In genomic region chr13:35871561-35871960, GRCh38 we compare ENCODE assay signal across 9 cellular contexts.
"Had no signal": no experiment of that assay in that cellular context is flagged by ENCODE, and none has a peak within 500 bp of the region (broad histone marks: within the 10 kb centered on the region; RNA-seq: fewer than 3 reads in every experiment).

No MANE protein-coding gene starts in this region.

- H3K4me3 ChIP-seq: GM23338 had no signal

- H3K9me3 Mint-ChIP-seq: GM23338, HFFc6 had no signal

- FAIRE-seq: H1, H54, HepG2 had no signal

- H3K4me3 Mint-ChIP-seq: GM23338, H9, HFFc6, IgD-negative memory B cell had no signal

- H3K4me2 ChIP-seq: GM23338 had no signal

- H2AFZ ChIP-seq: GM23338 had no signal

- H3K36me3 Mint-ChIP-seq: IgD-negative memory B cell had no signal

- ATAC-seq: GM23338, HepG2 had no signal

- H3K27ac Mint-ChIP-seq: GM23338, H9, HFFc6, IgD-negative memory B cell had no signal

- H3K4me1 Mint-ChIP-seq: GM23338, H9, IgD-negative memory B cell had no signal

- H3K27me3 Mint-ChIP-seq: IgD-negative memory B cell had no signal

- H3K27ac ChIP-seq: HL-60 had no signal

- DNase-seq: H9, HCEC 1CT, HFFc6 had no signal
